In genomic region chr1:65512967-65513777, GRCh38 we compare ENCODE assay signal across 23 cellular contexts.
DNase-seq lines count a peak whose midpoint lies in the region; ATAC-seq and TF ChIP-seq lines count a peak whose summit lies in the region.
"Had no signal": no experiment of that assay in that cellular context is flagged by ENCODE, and none has a peak within 500 bp of the region (broad histone marks: within the 10 kb centered on the region; RNA-seq: fewer than 3 reads in every experiment).

No MANE protein-coding gene starts in this region.

- H3K27me3 ChIP-seq in GM23248 (replicated peaks; ENCODE audit: insufficient read depth) (no peaks in the 10 kb centered on the region), left lung (no peaks in the 10 kb centered on the region), subcutaneous abdominal adipose tissue (ENCODE audit: control insufficient read depth in 5 of 5, insufficient read depth in 4 of 5, low read length in 5 of 5) (no peaks in the 10 kb centered on the region)
- H3K27me3 ChIP-seq: ascending aorta; BLaER1 treated with 17β-estradiol and CSF1 and Interleukin-3, amounts not matched to agents 10 nM and 100 nM; SJCRH30; suprapubic skin had no signal

- H3K9me3 Mint-ChIP-seq in activated T-helper 1 cell treated with anti-CD3 and anti-CD28 coated beads, Interleukin-12 subunit alpha, Interleukin-12 subunit beta, Interleukin-2, Interleukin-4 antibody, amounts not matched to agents 30 ng/mL and 10 ng/mL and 1 ng/mL, durations not matched to agents 14 hours and 24 hours and 36 hours: no peaks in the 10 kb centered on the region
- H3K9me3 Mint-ChIP-seq: activated CD4-positive, alpha-beta memory T cell treated with anti-CD3 and anti-CD28 coated beads for 36 hours; activated naive CD4-positive, alpha-beta T cell treated with anti-CD3 and anti-CD28 coated beads for 36 hours; GM23338; WTC11 had no signal

- DNase-seq in GM23248: peak; percentile 26
- peak; percentile 23 for DNase-seq in astrocyte of the spinal cord (ENCODE audit: low read depth, low spot score)
- no peak for DNase-seq in left lung
- no peak for DNase-seq in HUDEP-2 (lab: John Stamatoyannopoulos, UW; ENCODE audit: unreplicated experiment in 76 of 76)
- DNase-seq in activated T-helper 1 cell treated with anti-CD3 and anti-CD28 coated beads, Interleukin-12 subunit alpha, Interleukin-12 subunit beta, Interleukin-2, Interleukin-4 antibody, amounts not matched to agents 30 ng/mL and 10 ng/mL and 1 ng/mL, durations not matched to agents 14 hours and 24 hours and 36 hours (ENCODE audit: low spot score): no peak
- DNase-seq in stimulated activated CD4-positive, alpha-beta T cell treated with anti-CD3 and anti-CD28 coated beads, Interleukin-15, amount 100 ng/mL, for 24 hours: no peak
- DNase-seq: activated CD4-positive, alpha-beta memory T cell treated with anti-CD3 and anti-CD28 coated beads for 36 hours; activated naive CD4-positive, alpha-beta T cell treated with anti-CD3 and anti-CD28 coated beads for 36 hours; activated T-cell treated with anti-CD3 and anti-CD28 coated beads, Interleukin-2, amount 50 U/mL, for 1 hour; cortex of kidney; DMS153; NCI-H1092 treated with DMSO at 0.1 percent for 48 hours; PC-3; SJCRH30; stimulated activated CD4-positive, alpha-beta T cell treated with anti-CD3 and anti-CD28 coated beads, Interleukin-4, amount 100 ng/mL, for 24 hours; T-helper 2 cell had no signal

- H3K4me1 Mint-ChIP-seq in activated T-helper 1 cell treated with anti-CD3 and anti-CD28 coated beads, Interleukin-12 subunit alpha, Interleukin-12 subunit beta, Interleukin-2, Interleukin-4 antibody, amounts not matched to agents 30 ng/mL and 10 ng/mL and 1 ng/mL, durations not matched to agents 14 hours and 24 hours and 36 hours (ENCODE audit: low read depth): no peaks in the 10 kb centered on the region

- H3K4me3 Mint-ChIP-seq in activated T-helper 1 cell treated with anti-CD3 and anti-CD28 coated beads, Interleukin-12 subunit alpha, Interleukin-12 subunit beta, Interleukin-2, Interleukin-4 antibody, amounts not matched to agents 30 ng/mL and 10 ng/mL and 1 ng/mL, durations not matched to agents 14 hours and 24 hours and 36 hours: no peak overlapping the region
- H3K4me3 Mint-ChIP-seq: activated CD4-positive, alpha-beta memory T cell treated with anti-CD3 and anti-CD28 coated beads for 36 hours; activated naive CD4-positive, alpha-beta T cell treated with anti-CD3 and anti-CD28 coated beads for 36 hours; GM23338; WTC11 had no signal

- H3F3A ChIP-seq in GM23248 (ENCODE audit: insufficient read depth): peaks cover 17% of the 10 kb centered on the region

- H3K4me3 ChIP-seq in GM23248 (no peak overlapping the region), astrocyte of the spinal cord (ENCODE audit: low read depth, low read length) (no peak overlapping the region), left lung (no peak overlapping the region), subcutaneous abdominal adipose tissue (ENCODE audit: low read depth in 1 of 5, low read length in 5 of 5) (no peak overlapping the region)
- H3K4me3 ChIP-seq: ascending aorta; BLaER1 treated with 17β-estradiol and CSF1 and Interleukin-3, amounts not matched to agents 10 nM and 100 nM; GM23338; SJCRH30; skin epidermis; suprapubic skin had no signal

- intact Hi-C loops in left lung (cut with DNase I): no loop called here
- intact Hi-C loops in activated T-helper 1 cell treated with anti-CD3 and anti-CD28 coated beads, Interleukin-12 subunit alpha, Interleukin-12 subunit beta, Interleukin-2, Interleukin-4 antibody, amounts not matched to agents 30 ng/mL and 10 ng/mL and 1 ng/mL, durations not matched to agents 14 hours and 24 hours and 36 hours (cut with micrococcal nuclease): no loop called here

- H3K79me2 ChIP-seq in GM23248 (ENCODE audit: insufficient read depth): no peaks in the 10 kb centered on the region

- H3K9ac ChIP-seq in GM23248 (no peak overlapping the region), subcutaneous abdominal adipose tissue (ENCODE audit: low read length in 5 of 5) (no peak overlapping the region)
- H3K9ac ChIP-seq: BLaER1 treated with 17β-estradiol and CSF1 and Interleukin-3, amounts not matched to agents 10 nM and 100 nM had no signal

- H3K27ac Mint-ChIP-seq in activated T-helper 1 cell treated with anti-CD3 and anti-CD28 coated beads, Interleukin-12 subunit alpha, Interleukin-12 subunit beta, Interleukin-2, Interleukin-4 antibody, amounts not matched to agents 30 ng/mL and 10 ng/mL and 1 ng/mL, durations not matched to agents 14 hours and 24 hours and 36 hours: no peak overlapping the region
- H3K27ac Mint-ChIP-seq: activated CD4-positive, alpha-beta memory T cell treated with anti-CD3 and anti-CD28 coated beads for 36 hours; activated naive CD4-positive, alpha-beta T cell treated with anti-CD3 and anti-CD28 coated beads for 36 hours; GM23338; WTC11 had no signal

- in situ Hi-C loops in GM23248 (cut with MboI) (no loop called here), astrocyte of the spinal cord (cut with HindIII; ENCODE audit: low sequenced_read_pairs) (no loop called here)

- H3K9me2 ChIP-seq in GM23248 (ENCODE audit: insufficient read depth): no peaks in the 10 kb centered on the region

- no peak overlapping the region for H2AFZ ChIP-seq in GM23248
- H2AFZ ChIP-seq: GM23338 had no signal

- no peak overlapping the region for H3K4me2 ChIP-seq in GM23248 (ENCODE audit: unreplicated experiment)
- H3K4me2 ChIP-seq: BLaER1 treated with 17β-estradiol and CSF1 and Interleukin-3, amounts not matched to agents 10 nM and 100 nM; GM23338 had no signal

- H3K4me1 ChIP-seq in GM23248 (ENCODE audit: insufficient read depth) (peaks cover 38% of the 10 kb centered on the region), left lung (no peaks in the 10 kb centered on the region), subcutaneous abdominal adipose tissue (ENCODE audit: control insufficient read depth in 5 of 5, insufficient read depth in 5 of 5, low read length in 5 of 5) (peaks cover 0 to 26% (median 0%) of the 10 kb centered on the region in 5 donors)
- H3K4me1 ChIP-seq: BLaER1 treated with 17β-estradiol and CSF1 and Interleukin-3, amounts not matched to agents 10 nM and 100 nM had no signal

- TF ChIP-seq CTCF in astrocyte of the spinal cord (IDR thresholded peaks at IDR 0.05; ENCODE audit: low read depth, low read length) (no peak), left lung (IDR thresholded peaks at IDR 0.05) (no peak)

- no peaks in the 10 kb centered on the region for H4K20me1 ChIP-seq in GM23248 (ENCODE audit: insufficient read depth)
- H4K20me1 ChIP-seq: BLaER1 treated with 17β-estradiol and CSF1 and Interleukin-3, amounts not matched to agents 10 nM and 100 nM had no signal

- WGBS in GM23248 (ENCODE audit: low coverage in 1 of 2, low lambda C conversion rate in 2 of 2, missing lambda C conversion rate in 2 of 2), 2 experiments: 26 to 50% methylated on average over 1 of the region's 1 CpG

- peaks cover 2% of the 10 kb centered on the region for H3K27me3 Mint-ChIP-seq in activated T-helper 1 cell treated with anti-CD3 and anti-CD28 coated beads, Interleukin-12 subunit alpha, Interleukin-12 subunit beta, Interleukin-2, Interleukin-4 antibody, amounts not matched to agents 30 ng/mL and 10 ng/mL and 1 ng/mL, durations not matched to agents 14 hours and 24 hours and 36 hours (ENCODE audit: insufficient read depth)
- H3K27me3 Mint-ChIP-seq: activated CD4-positive, alpha-beta memory T cell treated with anti-CD3 and anti-CD28 coated beads for 36 hours had no signal

- ATAC-seq in left lung: peak; percentile 26
- ATAC-seq: GM23338, PC-3, WTC11 had no signal

- H3K36me3 Mint-ChIP-seq in activated T-helper 1 cell treated with anti-CD3 and anti-CD28 coated beads, Interleukin-12 subunit alpha, Interleukin-12 subunit beta, Interleukin-2, Interleukin-4 antibody, amounts not matched to agents 30 ng/mL and 10 ng/mL and 1 ng/mL, durations not matched to agents 14 hours and 24 hours and 36 hours (ENCODE audit: low read depth): no peaks in the 10 kb centered on the region
- H3K36me3 Mint-ChIP-seq: activated CD4-positive, alpha-beta memory T cell treated with anti-CD3 and anti-CD28 coated beads for 36 hours; WTC11 had no signal

- H3K27ac ChIP-seq in GM23248: no peak overlapping the region
- no peak overlapping the region for H3K27ac ChIP-seq in left lung
- H3K27ac ChIP-seq in subcutaneous abdominal adipose tissue (ENCODE audit: low read depth, low read length): peak overlapping the region; percentile 18
- H3K27ac ChIP-seq: ascending aorta; BLaER1 treated with 17β-estradiol and CSF1 and Interleukin-3, amounts not matched to agents 10 nM and 100 nM; SJCRH30; skin epidermis; suprapubic skin had no signal

- H3K36me3 ChIP-seq in GM23248 (ENCODE audit: low read depth) (no peaks in the 10 kb centered on the region), left lung (no peaks in the 10 kb centered on the region), subcutaneous abdominal adipose tissue (ENCODE audit: control insufficient read depth in 5 of 5, insufficient read depth in 5 of 5, low read length in 5 of 5) (no peaks in the 10 kb centered on the region)
- H3K36me3 ChIP-seq: ascending aorta; BLaER1 treated with 17β-estradiol and CSF1 and Interleukin-3, amounts not matched to agents 10 nM and 100 nM; SJCRH30; suprapubic skin had no signal

- H3K9me3 ChIP-seq in GM23248 (ENCODE audit: low read depth) (no peaks in the 10 kb centered on the region), left lung (peaks cover 0 to 4% of the 10 kb centered on the region in 2 donors), subcutaneous abdominal adipose tissue (ENCODE audit: control insufficient read depth in 5 of 5, low read length in 5 of 5) (no peaks in the 10 kb centered on the region)
- H3K9me3 ChIP-seq: ascending aorta; BLaER1 treated with 17β-estradiol and CSF1 and Interleukin-3, amounts not matched to agents 10 nM and 100 nM; SJCRH30; suprapubic skin had no signal

Comparison
In these comparisons a context has a peak if more than half of its experiments do, and no peak if none do; other contexts are left out.
1. DNase-seq: peak in GM23248 (single experiment) and astrocyte of the spinal cord (single experiment); none in left lung (0 of 2), HUDEP-2 (0 of 76), activated T-helper 1 cell treated with anti-CD3 and anti-CD28 coated beads, Interleukin-12 subunit alpha, Interleukin-12 subunit beta, Interleukin-2, Interleukin-4 antibody, amounts not matched to agents 30 ng/mL and 10 ng/mL and 1 ng/mL, durations not matched to agents 14 hours and 24 hours and 36 hours (single experiment) and stimulated activated CD4-positive, alpha-beta T cell treated with anti-CD3 and anti-CD28 coated beads, Interleukin-15, amount 100 ng/mL, for 24 hours (single experiment).